In the genomic region with DNA sequence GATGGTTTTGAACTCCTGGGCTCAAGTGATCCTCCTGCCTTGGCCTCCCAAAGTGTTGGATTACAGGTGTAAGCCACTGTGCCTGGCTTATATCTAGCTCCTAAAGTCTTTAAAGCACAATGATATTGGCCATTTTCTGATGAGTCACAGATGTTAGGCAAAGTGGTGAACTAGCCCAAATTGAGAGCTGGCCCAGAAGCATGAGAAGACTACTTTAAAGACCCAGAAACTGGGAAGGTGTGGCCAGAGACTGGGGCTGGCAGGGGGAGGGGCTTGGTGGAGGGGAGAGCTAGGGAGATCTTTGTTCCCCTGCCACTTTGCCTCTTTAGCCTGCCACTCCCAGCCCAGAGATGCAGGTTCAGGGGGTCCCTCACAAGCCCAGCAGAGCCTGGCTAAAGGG, we compare ENCODE assay signal across 1 cellular context.
TF ChIP-seq lines count a peak whose summit lies in the region.

No MANE protein-coding gene starts in this region.

TF ChIP-seq in WTC11, 78 proteins besides CTCF, POLR2A, EP300 and RAD21 (continued from another document):
- TF ChIP-seq MXD4 (CRISPR knock-in tag; IDR thresholded peaks at IDR 0.05; ENCODE audit: borderline replicate concordance) (no peak), IRF2 (CRISPR knock-in tag; IDR thresholded peaks at IDR 0.05; ENCODE audit: borderline replicate concordance, low read depth) (no peak), GRHL2 (CRISPR knock-in tag; IDR thresholded peaks at IDR 0.05; ENCODE audit: insufficient replicate concordance, severe bottlenecking) (no peak), GTF2I (CRISPR knock-in tag; conservative IDR thresholded peaks at IDR 0.05) (no peak)
- TF ChIP-seq, protein P1, sequence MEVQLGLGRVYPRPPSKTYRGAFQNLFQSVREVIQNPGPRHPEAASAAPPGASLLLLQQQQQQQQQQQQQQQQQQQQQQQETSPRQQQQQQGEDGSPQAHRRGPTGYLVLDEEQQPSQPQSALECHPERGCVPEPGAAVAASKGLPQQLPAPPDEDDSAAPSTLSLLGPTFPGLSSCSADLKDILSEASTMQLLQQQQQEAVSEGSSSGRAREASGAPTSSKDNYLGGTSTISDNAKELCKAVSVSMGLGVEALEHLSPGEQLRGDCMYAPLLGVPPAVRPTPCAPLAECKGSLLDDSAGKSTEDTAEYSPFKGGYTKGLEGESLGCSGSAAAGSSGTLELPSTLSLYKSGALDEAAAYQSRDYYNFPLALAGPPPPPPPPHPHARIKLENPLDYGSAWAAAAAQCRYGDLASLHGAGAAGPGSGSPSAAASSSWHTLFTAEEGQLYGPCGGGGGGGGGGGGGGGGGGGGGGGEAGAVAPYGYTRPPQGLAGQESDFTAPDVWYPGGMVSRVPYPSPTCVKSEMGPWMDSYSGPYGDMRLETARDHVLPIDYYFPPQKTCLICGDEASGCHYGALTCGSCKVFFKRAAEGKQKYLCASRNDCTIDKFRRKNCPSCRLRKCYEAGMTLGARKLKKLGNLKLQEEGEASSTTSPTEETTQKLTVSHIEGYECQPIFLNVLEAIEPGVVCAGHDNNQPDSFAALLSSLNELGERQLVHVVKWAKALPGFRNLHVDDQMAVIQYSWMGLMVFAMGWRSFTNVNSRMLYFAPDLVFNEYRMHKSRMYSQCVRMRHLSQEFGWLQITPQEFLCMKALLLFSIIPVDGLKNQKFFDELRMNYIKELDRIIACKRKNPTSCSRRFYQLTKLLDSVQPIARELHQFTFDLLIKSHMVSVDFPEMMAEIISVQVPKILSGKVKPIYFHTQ (CRISPR knock-in tag; IDR thresholded peaks at IDR 0.05), result no peak
